ENCODE assay signal across 16 cellular contexts in the genomic region with DNA sequence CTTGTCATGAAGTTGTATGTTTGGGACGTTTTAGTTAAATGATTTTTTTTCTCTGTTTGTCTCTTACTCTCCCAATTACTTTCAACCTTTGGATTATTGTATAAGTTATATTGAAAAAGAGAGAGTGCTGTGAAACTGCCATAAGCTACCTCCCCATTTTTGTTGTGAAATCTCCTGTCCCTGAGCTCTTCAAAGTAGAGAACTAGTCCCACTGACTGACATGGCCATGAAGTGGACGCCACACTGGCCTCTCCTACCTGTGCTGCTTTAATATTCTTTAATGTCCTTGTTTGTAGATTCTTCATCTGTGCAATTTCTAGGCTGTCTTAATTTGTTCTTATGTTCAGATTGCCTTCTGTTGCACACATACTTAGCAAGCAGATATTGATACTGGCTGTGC. TPM values are rescaled to one million over a fixed set of nuclear protein-coding genes. Genes with fewer than 3 reads are reported as not detected.
DNase-seq lines count a peak whose midpoint lies in the region; ATAC-seq and TF ChIP-seq lines count a peak whose summit lies in the region.
"Had no signal": no experiment of that assay in that cellular context is flagged by ENCODE, and none has a peak within 500 bp of the region (broad histone marks: within the 10 kb centered on the region; RNA-seq: fewer than 3 reads in every experiment).

No MANE protein-coding gene starts in this region.

- intact Hi-C loops in dorsolateral prefrontal cortex (cut with DNase I): no loop called here

- H3K4me3 ChIP-seq in Peyer's patch (no peak overlapping the region), dorsolateral prefrontal cortex (peak overlapping the region in 1 of 59 donors; percentile 13), muscle layer of colon (ENCODE audit: low read depth in 1 of 2, low read length in 2 of 2) (no peak overlapping the region)
- H3K4me3 ChIP-seq: GM23338 had no signal

- peaks cover 0 to 7% (median 0%) of the 10 kb centered on the region in 4 donors for H3K4me1 ChIP-seq in Peyer's patch
- peaks cover 25% of the 10 kb centered on the region for H3K4me1 ChIP-seq in muscle layer of colon (ENCODE audit: insufficient read depth, low read length)

- no peak overlapping the region for H3K9ac ChIP-seq in muscle layer of colon (ENCODE audit: low read length)

- no peak for TF ChIP-seq CTCF in Peyer's patch (IDR thresholded peaks at IDR 0.05)
- no peak for TF ChIP-seq CTCF in dorsolateral prefrontal cortex (IDR thresholded peaks at IDR 0.05 in 54 of 56, conservative IDR thresholded peaks at IDR 0.05 in 2 of 56; ENCODE audit: low read depth in 1 of 56, partially characterized antibody in 56 of 56)

- H3K36me3 ChIP-seq in Peyer's patch (peaks cover 0 to 72% (median 0%) of the 10 kb centered on the region in 3 donors), muscle layer of colon (ENCODE audit: insufficient read depth, low read length) (peaks cover 26% of the 10 kb centered on the region)

- H3K9me3 ChIP-seq in Peyer's patch: no peaks in the 10 kb centered on the region
- H3K9me3 ChIP-seq in muscle layer of colon (ENCODE audit: low read length): no peaks in the 10 kb centered on the region

- DNase-seq in Peyer's patch (no peak), dorsolateral prefrontal cortex (no peak), substantia nigra (lab: John Stamatoyannopoulos, UW) (no peak), NCI-H446 (lab: John Stamatoyannopoulos, UW) (no peak), T-helper 9 cell (no peak), NCI-H510A (lab: John Stamatoyannopoulos, UW) (no peak)
- DNase-seq: activated CD4-positive, CD25-positive, alpha-beta regulatory T cell treated with anti-CD3 and anti-CD28 coated beads, Interleukin-2, amount 50 U/mL, for 72 hours; DMS153; effector memory CD4-positive, alpha-beta T cell; islet precursor cell; NCI-H1694 treated with DMSO at 0.1 percent for 48 hours; NCI-H526 treated with DMSO at 0.1 percent for 48 hours; stimulated activated CD4-positive, alpha-beta T cell treated with anti-CD3 and anti-CD28 coated beads, Interleukin-4, amount 100 ng/mL, for 4 hours had no signal

- TF ChIP-seq POLR2A in Peyer's patch (IDR thresholded peaks at IDR 0.05): no peak

- H3K27me3 ChIP-seq in Peyer's patch (no peaks in the 10 kb centered on the region), dorsolateral prefrontal cortex (no peaks in the 10 kb centered on the region), muscle layer of colon (ENCODE audit: control insufficient read depth in 1 of 2, insufficient read depth in 2 of 2, low read length in 2 of 2) (no peaks in the 10 kb centered on the region)

- peak overlapping the region in 3 of 4 donors; percentile 40 to 57 (median 48) for H3K27ac ChIP-seq in Peyer's patch
- H3K27ac ChIP-seq in dorsolateral prefrontal cortex: peak overlapping the region in 43 of 59 donors; percentile 1 to 68 (median 43)
- H3K27ac ChIP-seq in muscle layer of colon (ENCODE audit: low read depth, low read length): peak overlapping the region; percentile 10
- peak overlapping the region; percentile 19 for H3K27ac ChIP-seq in substantia nigra (ENCODE audit: low read depth, low read length, poor library complexity, severe bottlenecking)

- ATAC-seq in HG03571 (IDR thresholded peaks at IDR 0.05; ENCODE audit: unreplicated experiment): no peak
- ATAC-seq: GM23338 had no signal

RNA-seq across cellular contexts. Expression of gene PPFIA1, which starts 56.4 kb away (rescaled TPM):
- 100 to 1,000 TPM in 1 of 4 donors, 10 to 100 TPM in 3; 45.5 to 111 (median 71.4) TPM for total RNA-seq in Peyer's patch
- total RNA-seq in dorsolateral prefrontal cortex: 100 to 1,000 TPM in 45 of 120 experiments, 10 to 100 TPM in 75; 65.9 to 132 (median 94.2) TPM
